In genomic region chr5:67779893-67780623, GRCh38 we compare ENCODE assay signal across 8 cellular contexts.
DNase-seq lines count a peak whose midpoint lies in the region; ATAC-seq and TF ChIP-seq lines count a peak whose summit lies in the region.
"Not testable (repeated sequence)": the region's sequence is repeated elsewhere in the genome, so short reads cannot be mapped to it uniquely, and the experiment has no call there.

No MANE protein-coding gene starts in this region.

- H3K9me3 ChIP-seq in HEK293 (ENCODE audit: control insufficient read depth, insufficient read depth, low read depth, low read length); mucosa of rectum (ENCODE audit: control insufficient read depth in 2 of 2, low read length in 2 of 2): not testable (repeated sequence)

- H3K4me3 Mint-ChIP-seq in WTC11 = peak overlapping the region; percentile 65

- not testable (repeated sequence) for H3K4me3 ChIP-seq in HEK293 (ENCODE audit: low read depth, low read length)
- peak overlapping the region; percentile 20 to 43 for H3K4me3 ChIP-seq in mucosa of rectum (ENCODE audit: low read length in 2 of 2)

- H3K27ac ChIP-seq in HEK293 (ENCODE audit: extremely low read depth, low read depth, low read length) = peak overlapping the region; percentile 49; the same call in 1 of the 2 replicates
- H3K27ac ChIP-seq in mucosa of rectum (ENCODE audit: low read depth in 2 of 2, low read length in 2 of 2) = not testable (repeated sequence)

- H3K27me3 Mint-ChIP-seq in WTC11 (ENCODE audit: low read depth) = not testable (repeated sequence)

- CTCF ChIA-PET in HEK293 (lab: Yijun Ruan, JAX) = not testable (repeated sequence)
- CTCF ChIA-PET in WTC11 (lab: Charles Lee) = interaction anchor here (0.6 kb wide), 1 partner anchor 15 kb away, joined by 3 read pairs; no protein-coding TSS in a partner anchor

- H3K27ac Mint-ChIP-seq in WTC11 = peak overlapping the region; percentile 90

- POLR2A ChIA-PET in HEK293 (lab: Yijun Ruan, JAX); WTC11 (lab: Charles Lee): not testable (repeated sequence)

- TF ChIP-seq CTCF in HEK293 (tag by site-specific recombination; IDR thresholded peaks at IDR 0.05) = peak; percentile 65; the same call in 1 of the 2 replicates
- not testable (repeated sequence) for TF ChIP-seq CTCF in WTC11 (IDR thresholded peaks at IDR 0.05)

- peaks cover 38% of the 10 kb centered on the region for H3K9me3 Mint-ChIP-seq in WTC11

- not testable (repeated sequence) for ATAC-seq in WTC11

- not testable (repeated sequence) for H3K36me3 ChIP-seq in HEK293 (ENCODE audit: control insufficient read depth in 2 of 2, insufficient read depth in 1 of 2, low read length in 2 of 2); mucosa of rectum (ENCODE audit: control insufficient read depth in 2 of 2, insufficient read depth in 2 of 2, low read length in 2 of 2)

- peaks cover 27% of the 10 kb centered on the region for H3K36me3 Mint-ChIP-seq in WTC11

- H3K9ac ChIP-seq in mucosa of rectum (ENCODE audit: low read depth in 1 of 2, low read length in 2 of 2) = not testable (repeated sequence)

- not testable (repeated sequence) for H3K27me3 ChIP-seq in mucosa of rectum (ENCODE audit: control insufficient read depth in 2 of 2, insufficient read depth in 2 of 2, low read length in 2 of 2)

- DNase-seq in COR-L47 (lab: John Stamatoyannopoulos, UW) = peak; percentile 39
- DNase-seq in NCI-H1417 (lab: John Stamatoyannopoulos, UW) = peak in 2 of 3 experiments; percentile 28 to 40
- DNase-seq in NCI-H510A treated with DMSO at 0.1 percent for 48 hours (lab: John Stamatoyannopoulos, UW) = peak; percentile 6
- peak; percentile 13 for DNase-seq in NCI-H82 (lab: John Stamatoyannopoulos, UW)
- peak; percentile 83 for DNase-seq in WTC11 (ENCODE audit: low spot score)
- peak; percentile 20 for DNase-seq in iPS DF 19.7 (ENCODE audit: low read depth, low spot score)

- H3K4me1 ChIP-seq in HEK293 (ENCODE audit: control insufficient read depth, insufficient read depth, low read length); mucosa of rectum (ENCODE audit: control insufficient read depth in 2 of 2, insufficient read depth in 2 of 2, low read length in 2 of 2): not testable (repeated sequence)

- peaks cover 23% of the 10 kb centered on the region for H3K4me1 Mint-ChIP-seq in WTC11

TF ChIP-seq in HEK293, 187 proteins besides CTCF, POLR2A, EP300 and RAD21 (continues in another document):
- peak; percentile 54; the same call in 1 of the 2 replicates for TF ChIP-seq ZEB2 (tag by site-specific recombination; IDR thresholded peaks at IDR 0.05)
- TF ChIP-seq KLF7 (tag by site-specific recombination; IDR thresholded peaks at IDR 0.05; ENCODE audit: borderline replicate concordance) = 0 out of 2 replicates have a peak, but pooled peaks have one; percentile 11
- peak; percentile 45; the same call in 1 of the 2 replicates for TF ChIP-seq GLIS1 (tag by site-specific recombination; IDR thresholded peaks at IDR 0.05)
- peak; percentile 51; the same call in 1 of the 2 replicates for TF ChIP-seq YY2 (tag by site-specific recombination; IDR thresholded peaks at IDR 0.05)
- TF ChIP-seq, protein P1, sequence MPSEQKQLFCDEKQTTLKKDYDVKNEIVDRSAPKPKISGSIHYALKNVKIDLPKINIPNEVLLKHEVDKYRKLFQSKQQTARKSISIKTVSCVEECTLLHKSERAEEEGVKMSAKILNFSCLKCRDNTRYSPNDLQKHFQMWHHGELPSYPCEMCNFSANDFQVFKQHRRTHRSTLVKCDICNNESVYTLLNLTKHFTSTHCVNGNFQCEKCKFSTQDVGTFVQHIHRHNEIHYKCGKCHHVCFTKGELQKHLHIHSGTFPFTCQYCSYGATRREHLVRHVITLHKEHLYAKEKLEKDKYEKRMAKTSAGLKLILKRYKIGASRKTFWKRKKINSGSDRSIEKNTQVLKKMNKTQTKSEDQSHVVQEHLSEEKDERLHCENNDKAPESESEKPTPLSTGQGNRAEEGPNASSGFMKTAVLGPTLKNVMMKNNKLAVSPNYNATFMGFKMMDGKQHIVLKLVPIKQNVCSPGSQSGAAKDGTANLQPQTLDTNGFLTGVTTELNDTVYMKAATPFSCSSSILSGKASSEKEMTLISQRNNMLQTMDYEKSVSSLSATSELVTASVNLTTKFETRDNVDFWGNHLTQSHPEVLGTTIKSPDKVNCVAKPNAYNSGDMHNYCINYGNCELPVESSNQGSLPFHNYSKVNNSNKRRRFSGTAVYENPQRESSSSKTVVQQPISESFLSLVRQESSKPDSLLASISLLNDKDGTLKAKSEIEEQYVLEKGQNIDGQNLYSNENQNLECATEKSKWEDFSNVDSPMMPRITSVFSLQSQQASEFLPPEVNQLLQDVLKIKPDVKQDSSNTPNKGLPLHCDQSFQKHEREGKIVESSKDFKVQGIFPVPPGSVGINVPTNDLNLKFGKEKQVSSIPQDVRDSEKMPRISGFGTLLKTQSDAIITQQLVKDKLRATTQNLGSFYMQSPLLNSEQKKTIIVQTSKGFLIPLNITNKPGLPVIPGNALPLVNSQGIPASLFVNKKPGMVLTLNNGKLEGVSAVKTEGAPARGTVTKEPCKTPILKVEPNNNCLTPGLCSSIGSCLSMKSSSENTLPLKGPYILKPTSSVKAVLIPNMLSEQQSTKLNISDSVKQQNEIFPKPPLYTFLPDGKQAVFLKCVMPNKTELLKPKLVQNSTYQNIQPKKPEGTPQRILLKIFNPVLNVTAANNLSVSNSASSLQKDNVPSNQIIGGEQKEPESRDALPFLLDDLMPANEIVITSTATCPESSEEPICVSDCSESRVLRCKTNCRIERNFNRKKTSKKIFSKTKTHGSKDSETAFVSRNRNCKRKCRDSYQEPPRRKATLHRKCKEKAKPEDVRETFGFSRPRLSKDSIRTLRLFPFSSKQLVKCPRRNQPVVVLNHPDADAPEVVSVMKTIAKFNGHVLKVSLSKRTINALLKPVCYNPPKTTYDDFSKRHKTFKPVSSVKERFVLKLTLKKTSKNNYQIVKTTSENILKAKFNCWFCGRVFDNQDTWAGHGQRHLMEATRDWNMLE (tag by site-specific recombination; conservative IDR thresholded peaks at IDR 0.05; ENCODE audit: low read depth) = peak; percentile 12; the same call in 1 of the 2 replicates
- peak; percentile 23; the same call in 1 of the 2 replicates for TF ChIP-seq OSR2 (tag by site-specific recombination; IDR thresholded peaks at IDR 0.05)
- peak; percentile 86 for TF ChIP-seq ZFP69B (tag by site-specific recombination; IDR thresholded peaks at IDR 0.05)
- peak; percentile 62 for TF ChIP-seq ZNF341 (tag by site-specific recombination; IDR thresholded peaks at IDR 0.05; ENCODE audit: low read depth)
- TF ChIP-seq ZNF366 (tag by site-specific recombination; conservative IDR thresholded peaks at IDR 0.05) = peak; percentile 65; the same call in 1 of the 2 replicates

TF ChIP-seq in WTC11, 78 proteins besides CTCF, POLR2A, EP300 and RAD21:
- TF ChIP-seq ETV6 (CRISPR knock-in tag; IDR thresholded peaks at IDR 0.05) (0 out of 2 replicates have a peak, but pooled peaks have one; percentile 5), FOXK1 (CRISPR knock-in tag; IDR thresholded peaks at IDR 0.05) (peak; percentile 71; the same call in 1 of the 2 replicates)
- TF ChIP-seq, protein P2, sequence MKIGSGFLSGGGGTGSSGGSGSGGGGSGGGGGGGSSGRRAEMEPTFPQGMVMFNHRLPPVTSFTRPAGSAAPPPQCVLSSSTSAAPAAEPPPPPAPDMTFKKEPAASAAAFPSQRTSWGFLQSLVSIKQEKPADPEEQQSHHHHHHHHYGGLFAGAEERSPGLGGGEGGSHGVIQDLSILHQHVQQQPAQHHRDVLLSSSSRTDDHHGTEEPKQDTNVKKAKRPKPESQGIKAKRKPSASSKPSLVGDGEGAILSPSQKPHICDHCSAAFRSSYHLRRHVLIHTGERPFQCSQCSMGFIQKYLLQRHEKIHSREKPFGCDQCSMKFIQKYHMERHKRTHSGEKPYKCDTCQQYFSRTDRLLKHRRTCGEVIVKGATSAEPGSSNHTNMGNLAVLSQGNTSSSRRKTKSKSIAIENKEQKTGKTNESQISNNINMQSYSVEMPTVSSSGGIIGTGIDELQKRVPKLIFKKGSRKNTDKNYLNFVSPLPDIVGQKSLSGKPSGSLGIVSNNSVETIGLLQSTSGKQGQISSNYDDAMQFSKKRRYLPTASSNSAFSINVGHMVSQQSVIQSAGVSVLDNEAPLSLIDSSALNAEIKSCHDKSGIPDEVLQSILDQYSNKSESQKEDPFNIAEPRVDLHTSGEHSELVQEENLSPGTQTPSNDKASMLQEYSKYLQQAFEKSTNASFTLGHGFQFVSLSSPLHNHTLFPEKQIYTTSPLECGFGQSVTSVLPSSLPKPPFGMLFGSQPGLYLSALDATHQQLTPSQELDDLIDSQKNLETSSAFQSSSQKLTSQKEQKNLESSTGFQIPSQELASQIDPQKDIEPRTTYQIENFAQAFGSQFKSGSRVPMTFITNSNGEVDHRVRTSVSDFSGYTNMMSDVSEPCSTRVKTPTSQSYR (CRISPR knock-in tag; IDR thresholded peaks at IDR 0.05) = peak; percentile 0; the same call in 1 of the 2 replicates

Comparison
In these comparisons a context has a peak if more than half of its experiments do, and no peak if none do; other contexts are left out.
1. DNase-seq: peak in every context shown above with its lines; median percentile 83 in WTC11; 39 in COR-L47; 34 in NCI-H1417; 20 in iPS DF 19.7; 13 in NCI-H82; 6 in NCI-H510A treated with DMSO at 0.1 percent for 48 hours.